In genomic region chr15:87917480-87917879, GRCh38 we compare ENCODE assay signal across 30 cellular contexts.
"Had no signal": no experiment of that assay in that cellular context is flagged by ENCODE, and none has a peak within 500 bp of the region (broad histone marks: within the 10 kb centered on the region; RNA-seq: fewer than 3 reads in every experiment).

No MANE protein-coding gene starts in this region.

- H3K4me1 Mint-ChIP-seq: activated CD4-positive, alpha-beta memory T cell treated with anti-CD3 and anti-CD28 coated beads, Interleukin-2, amount 10 ng/mL, durations not matched to agents 7 days and 5 days; activated CD4-positive, alpha-beta T cell treated with anti-CD3 and anti-CD28 coated beads for 36 hours; activated CD4-positive, alpha-beta T cell treated with anti-CD3 and anti-CD28 coated beads, Interleukin-2, amount 10 ng/mL, durations not matched to agents 7 days and 5 days; activated T-helper 17 cell treated with anti-CD3 and anti-CD28 coated beads, Interleukin-2, amount 50 U/mL, for 72 hours; T-helper 17 cell had no signal

- H3K27ac ChIP-seq: brain microvascular endothelial cell had no signal

- H3K9me3 Mint-ChIP-seq: activated CD4-positive, alpha-beta memory T cell treated with anti-CD3 and anti-CD28 coated beads, Interleukin-2, amount 10 ng/mL, durations not matched to agents 7 days and 5 days; activated T-cell treated with anti-CD3 and anti-CD28 coated beads, Interleukin-2, amount 50 U/mL, for 24 hours; T-helper 2 cell treated with Interferon-gamma antibody and Interleukin-4, amounts not matched to agents 5 μg/mL and 100 μg/mL, for 36 hours had no signal

- H3K36me3 ChIP-seq: brain microvascular endothelial cell had no signal

- H3K4me3 Mint-ChIP-seq: activated CD4-positive, alpha-beta memory T cell treated with anti-CD3 and anti-CD28 coated beads, Interleukin-2, amount 10 ng/mL, durations not matched to agents 7 days and 5 days; activated CD4-positive, alpha-beta T cell treated with anti-CD3 and anti-CD28 coated beads for 36 hours; activated CD4-positive, alpha-beta T cell treated with anti-CD3 and anti-CD28 coated beads, Interleukin-2, amount 10 ng/mL, durations not matched to agents 7 days and 5 days; activated naive CD8-positive, alpha-beta T cell; activated T-cell treated with anti-CD3 and anti-CD28 coated beads, Interleukin-2, amount 50 U/mL, for 24 hours; activated T-helper 17 cell treated with anti-CD3 and anti-CD28 coated beads, Interleukin-2, amount 50 U/mL, for 72 hours; effector memory CD8-positive, alpha-beta T cell; T-helper 17 cell; T-helper 2 cell treated with Interferon-gamma antibody and Interleukin-4, amounts not matched to agents 5 μg/mL and 100 μg/mL, for 36 hours had no signal

- H3K27me3 ChIP-seq: brain microvascular endothelial cell had no signal

- H3K27me3 Mint-ChIP-seq: activated CD4-positive, alpha-beta memory T cell treated with anti-CD3 and anti-CD28 coated beads, Interleukin-2, amount 10 ng/mL, durations not matched to agents 7 days and 5 days; activated CD4-positive, alpha-beta T cell treated with anti-CD3 and anti-CD28 coated beads, Interleukin-2, amount 10 ng/mL, durations not matched to agents 7 days and 5 days; activated naive CD8-positive, alpha-beta T cell; effector memory CD8-positive, alpha-beta T cell; T-helper 17 cell had no signal

- H3K36me3 Mint-ChIP-seq: activated naive CD8-positive, alpha-beta T cell had no signal

- ATAC-seq: activated CD4-positive, alpha-beta T cell treated with anti-CD3 and anti-CD28 coated beads for 36 hours; activated T-helper 17 cell treated with anti-CD3 and anti-CD28 coated beads, Interleukin-2, amount 50 U/mL, for 72 hours; effector memory CD8-positive, alpha-beta T cell; esophagus mucosa; T-helper 17 cell had no signal

- H3K27ac Mint-ChIP-seq: activated CD4-positive, alpha-beta memory T cell treated with anti-CD3 and anti-CD28 coated beads, Interleukin-2, amount 10 ng/mL, durations not matched to agents 7 days and 5 days; activated CD4-positive, alpha-beta T cell treated with anti-CD3 and anti-CD28 coated beads for 36 hours; activated CD4-positive, alpha-beta T cell treated with anti-CD3 and anti-CD28 coated beads, Interleukin-2, amount 10 ng/mL, durations not matched to agents 7 days and 5 days; activated naive CD8-positive, alpha-beta T cell; activated T-cell treated with anti-CD3 and anti-CD28 coated beads, Interleukin-2, amount 50 U/mL, for 24 hours; activated T-helper 17 cell treated with anti-CD3 and anti-CD28 coated beads, Interleukin-2, amount 50 U/mL, for 72 hours; effector memory CD8-positive, alpha-beta T cell; T-helper 17 cell; T-helper 2 cell treated with Interferon-gamma antibody and Interleukin-4, amounts not matched to agents 5 μg/mL and 100 μg/mL, for 36 hours had no signal

- DNase-seq: activated CD4-positive, alpha-beta memory T cell treated with anti-CD3 and anti-CD28 coated beads, Interleukin-2, amount 10 ng/mL, durations not matched to agents 7 days and 5 days; activated CD4-positive, alpha-beta T cell treated with anti-CD3 and anti-CD28 coated beads for 36 hours; activated CD4-positive, alpha-beta T cell treated with anti-CD3 and anti-CD28 coated beads, Interleukin-2, amount 10 ng/mL, durations not matched to agents 7 days and 5 days; activated CD4-positive, alpha-beta T cell treated with anti-CD3 and anti-CD28 coated beads, Interleukin-2, amount 50 U/mL, for 4 hours; activated CD4-positive, CD25-positive, alpha-beta regulatory T cell; activated CD4-positive, CD25-positive, alpha-beta regulatory T cell treated with anti-CD3 and anti-CD28 coated beads, Interleukin-2, amount 50 U/mL, for 72 hours; activated CD8-positive, alpha-beta memory T cell treated with anti-CD3 and anti-CD28 coated beads, Interleukin-2, amount 50 U/mL, for 48 hours; activated effector memory CD4-positive, alpha-beta T cell treated with Interleukin-2 at 50 U/mL for 16 hours; activated gamma-delta T cell treated with Interleukin-2 at 50 U/mL for 16 hours; activated naive CD4-positive, alpha-beta T cell treated with anti-CD3 and anti-CD28 coated beads, Interleukin-2, amount 50 U/mL, for 16 hours; activated naive CD4-positive, alpha-beta T cell treated with Interleukin-2 at 50 U/mL for 16 hours; activated T-cell treated with anti-CD3 and anti-CD28 coated beads for 4 hours; activated T-cell treated with anti-CD3 and anti-CD28 coated beads, Interleukin-2, amount 50 U/mL, for 24 hours; amniotic stem cell; anterior cingulate cortex; brain microvascular endothelial cell; caudate nucleus; cortex of kidney; dermis blood vessel endothelial cell; effector CD4-positive, alpha-beta T cell; effector memory CD8-positive, alpha-beta T cell; foreskin fibroblast; head of caudate nucleus; T-helper 1 cell; T-helper 17 cell; T1000 had no signal
